28 cellular contexts compared by ENCODE assay signal in genomic region chr6:16827627-16828026, GRCh38.
"Had no signal": no experiment of that assay in that cellular context is flagged by ENCODE, and none has a peak within 500 bp of the region (broad histone marks: within the 10 kb centered on the region; RNA-seq: fewer than 3 reads in every experiment).

No MANE protein-coding gene starts in this region.

- H3K4me1 Mint-ChIP-seq: neural crest cell; stimulated activated effector memory CD8-positive, alpha-beta T cell treated with anti-CD3 and anti-CD28 coated beads, Interleukin-12 subunit alpha, Interleukin-12 subunit beta, amount 100 ng/mL, for 72 hours had no signal

- H3K36me3 ChIP-seq: neutrophil, right lobe of liver, sigmoid colon, stomach, thoracic aorta, thyroid gland, tibial nerve, upper lobe of left lung, vagina had no signal

- H3K4me3 Mint-ChIP-seq: naive thymus-derived CD8-positive, alpha-beta T cell; natural killer cell treated with Interleukin-12 subunit alpha and Interleukin-12 subunit beta and Interleukin-15 and Interleukin-18, amount 100 ng/mL, for 72 hours; nephron progenitor cell; neural crest cell; stimulated activated effector memory CD8-positive, alpha-beta T cell treated with anti-CD3 and anti-CD28 coated beads, Interleukin-12 subunit alpha, Interleukin-12 subunit beta, amount 100 ng/mL, for 72 hours; stimulated activated naive B cell treated with anti-CD40 and anti-IgM and Interleukin-4, amounts not matched to agents 10 μg/mL and 1 μg/mL and 100 μg/mL, for 72 hours had no signal

- H3K36me3 Mint-ChIP-seq: naive thymus-derived CD8-positive, alpha-beta T cell; natural killer cell treated with Interleukin-12 subunit alpha and Interleukin-12 subunit beta and Interleukin-15 and Interleukin-18, amount 100 ng/mL, for 72 hours; stimulated activated effector memory CD8-positive, alpha-beta T cell treated with anti-CD3 and anti-CD28 coated beads, Interleukin-12 subunit alpha, Interleukin-12 subunit beta, amount 100 ng/mL, for 72 hours; stimulated activated naive B cell treated with anti-CD40 and anti-IgM and Interleukin-4, amounts not matched to agents 10 μg/mL and 1 μg/mL and 100 μg/mL, for 72 hours had no signal

- H3K4me1 ChIP-seq: parathyroid adenoma, psoas muscle, sigmoid colon, thyroid gland, tibial nerve, upper lobe of left lung, vagina had no signal

- H3K27ac Mint-ChIP-seq: naive thymus-derived CD8-positive, alpha-beta T cell; natural killer cell treated with Interleukin-12 subunit alpha and Interleukin-12 subunit beta and Interleukin-15 and Interleukin-18, amount 100 ng/mL, for 72 hours; nephron progenitor cell; progenitor cell of endocrine pancreas; stimulated activated effector memory CD8-positive, alpha-beta T cell treated with anti-CD3 and anti-CD28 coated beads, Interleukin-12 subunit alpha, Interleukin-12 subunit beta, amount 100 ng/mL, for 72 hours; stimulated activated naive B cell treated with anti-CD40 and anti-IgM and Interleukin-4, amounts not matched to agents 10 μg/mL and 1 μg/mL and 100 μg/mL, for 72 hours had no signal

- H3K9ac ChIP-seq: parathyroid adenoma had no signal

- H3K27ac ChIP-seq: neutrophil, parathyroid adenoma, psoas muscle, right lobe of liver, sigmoid colon, stomach, thoracic aorta, thyroid gland, tibial nerve, upper lobe of left lung, vagina had no signal

- H2AFZ ChIP-seq: parathyroid adenoma had no signal

- H3K27me3 ChIP-seq: neutrophil, right lobe of liver, sigmoid colon, stomach, thyroid gland, tibial nerve, upper lobe of left lung, vagina had no signal

- H3K79me2 ChIP-seq: parathyroid adenoma had no signal

- H3K9me3 ChIP-seq: neutrophil, psoas muscle, right lobe of liver, sigmoid colon, stomach, thoracic aorta, thyroid gland, tibial nerve, upper lobe of left lung, vagina had no signal

- DNase-seq: naive thymus-derived CD8-positive, alpha-beta T cell; nephron progenitor cell; nucleus accumbens; posterior cingulate gyrus; psoas muscle; right cardiac atrium; right lobe of liver; sigmoid colon; small intestine; stimulated activated CD4-positive, alpha-beta T cell treated with anti-CD3 and anti-CD28 coated beads, Interleukin-15, amount 100 ng/mL, for 24 hours; stimulated activated CD4-positive, alpha-beta T cell treated with anti-CD3 and anti-CD28 coated beads, Interleukin-2, amount 100 ng/mL, for 24 hours; stimulated activated CD4-positive, alpha-beta T cell treated with anti-CD3 and anti-CD28 coated beads, Interleukin-2, amount 100 ng/mL, for 48 hours; stimulated activated CD4-positive, alpha-beta T cell treated with anti-CD3 and anti-CD28 coated beads, Interleukin-4, amount 100 ng/mL, for 24 hours; stimulated activated naive B cell treated with anti-CD40 and anti-IgM and Interleukin-4, amounts not matched to agents 10 μg/mL and 1 μg/mL and 100 μg/mL, for 72 hours; stimulated activated naive CD4-positive, alpha-beta T cell treated with Interleukin-2 at 50 U/mL for 16 hours; stomach; thyroid gland; trophoblast cell; upper lobe of left lung had no signal

- ATAC-seq: naive thymus-derived CD8-positive, alpha-beta T cell; natural killer cell treated with Interleukin-12 subunit alpha and Interleukin-12 subunit beta and Interleukin-15 and Interleukin-18, amount 100 ng/mL, for 72 hours; psoas muscle; right cardiac atrium; right lobe of liver; stimulated activated effector memory CD8-positive, alpha-beta T cell treated with anti-CD3 and anti-CD28 coated beads, Interleukin-12 subunit alpha, Interleukin-12 subunit beta, amount 100 ng/mL, for 72 hours; stimulated activated naive B cell treated with anti-CD40 and anti-IgM and Interleukin-4, amounts not matched to agents 10 μg/mL and 1 μg/mL and 100 μg/mL, for 72 hours had no signal

- H3K4me3 ChIP-seq: psoas muscle, right lobe of liver, sigmoid colon, stomach, thoracic aorta, thyroid gland, tibial nerve, upper lobe of left lung, vagina had no signal

- H3K9me3 Mint-ChIP-seq: naive thymus-derived CD8-positive, alpha-beta T cell; natural killer cell treated with Interleukin-12 subunit alpha and Interleukin-12 subunit beta and Interleukin-15 and Interleukin-18, amount 100 ng/mL, for 72 hours; nephron progenitor cell; neural crest cell; stimulated activated effector memory CD8-positive, alpha-beta T cell treated with anti-CD3 and anti-CD28 coated beads, Interleukin-12 subunit alpha, Interleukin-12 subunit beta, amount 100 ng/mL, for 72 hours; stimulated activated naive B cell treated with anti-CD40 and anti-IgM and Interleukin-4, amounts not matched to agents 10 μg/mL and 1 μg/mL and 100 μg/mL, for 72 hours had no signal
